ENCODE assay signal across 8 cellular contexts in the genomic region with DNA sequence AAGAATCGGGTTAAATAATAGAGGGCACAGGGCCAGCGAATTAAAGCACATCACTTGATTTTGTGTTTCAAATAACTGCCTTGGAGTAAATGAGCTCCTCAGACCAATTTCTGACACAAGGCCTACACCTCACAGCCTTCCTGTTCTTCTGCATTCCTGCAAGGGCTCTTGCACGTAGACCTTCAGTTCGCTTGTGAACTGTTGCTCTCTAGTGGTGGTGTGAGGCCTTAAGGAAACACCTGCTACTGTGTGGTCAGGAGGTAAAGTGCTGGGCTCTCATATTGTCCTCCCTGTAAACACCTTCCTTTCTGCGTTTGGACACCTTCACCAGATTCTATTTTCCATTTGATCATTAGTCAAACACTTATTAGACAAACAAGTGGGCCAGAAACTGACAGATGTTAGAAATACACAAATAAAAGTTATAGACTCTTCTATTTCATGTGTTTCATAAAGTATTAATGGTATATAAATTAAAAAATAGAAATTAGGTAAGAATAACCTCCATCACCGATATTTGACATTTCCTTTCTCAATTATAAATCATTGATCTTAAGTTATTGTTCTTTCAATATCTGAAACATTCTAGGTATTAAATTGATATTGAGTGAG. TPM values are rescaled to one million over a fixed set of nuclear protein-coding genes. Genes with fewer than 3 reads are reported as not detected.
DNase-seq lines count a peak whose midpoint lies in the region; ATAC-seq and TF ChIP-seq lines count a peak whose summit lies in the region.

No MANE protein-coding gene starts in this region.

- H3K36me3 ChIP-seq in DOHH2 (ENCODE audit: control insufficient read depth, low read length): no peaks in the 10 kb centered on the region
- no peaks in the 10 kb centered on the region for H3K36me3 ChIP-seq in adrenal gland (replicated peaks in 1 of 2)

- TF ChIP-seq POLR2A in adrenal gland (IDR thresholded peaks at IDR 0.05): no peak

- DNase-seq in HT-29 (ENCODE audit: low spot score) (peak; percentile 74), SW480 (ENCODE audit: low spot score) (peak; percentile 76), adrenal gland (no peak), left colon (peak in 1 of 2 donors; percentile 26), middle frontal gyrus (ENCODE audit: extremely low spot score, low spot score) (no peak)
- DNase-seq in stimulated activated CD8-positive, alpha-beta memory T cell treated with anti-CD3 and anti-CD28 coated beads, Interleukin-4, amount 100 ng/mL, for 1 hour (ENCODE audit: low read depth in 2 of 2, low spot score in 1 of 2): peak; percentile 16 to 46

- TF ChIP-seq CTCF in DOHH2 (IDR thresholded peaks at IDR 0.05; ENCODE audit: low read depth, low read length, poor library complexity, severe bottlenecking): peak; percentile 74
- peak in 4 of 6 experiments; percentile 7 to 27 (median 16) for TF ChIP-seq CTCF in adrenal gland (IDR thresholded peaks at IDR 0.05)

- no peak overlapping the region for H3K27ac ChIP-seq in DOHH2 (ENCODE audit: low read depth, low read length)
- H3K27ac ChIP-seq in adrenal gland: no peak overlapping the region

- peaks cover 24% of the 10 kb centered on the region for H3K4me1 ChIP-seq in DOHH2 (ENCODE audit: control insufficient read depth, low read length)
- H3K4me1 ChIP-seq in adrenal gland (replicated peaks in 1 of 2): no peaks in the 10 kb centered on the region

- no peak overlapping the region for H3K4me3 ChIP-seq in DOHH2 (ENCODE audit: low read length)
- H3K4me3 ChIP-seq in adrenal gland: no peak overlapping the region

- no peaks in the 10 kb centered on the region for H3K9me2 ChIP-seq in DOHH2 (replicated peaks; ENCODE audit: control insufficient read depth, low read length)

- intact Hi-C loops in adrenal gland (cut with DNase I): no loop called here
- intact Hi-C loops in left colon (cut with DNase I, micrococcal nuclease): no loop called here

- peaks cover 6% of the 10 kb centered on the region for H3F3A ChIP-seq in DOHH2 (ENCODE audit: control insufficient read depth, insufficient read depth)

- ATAC-seq in GM21515 (IDR thresholded peaks at IDR 0.05; ENCODE audit: unreplicated experiment) (peak; percentile 99), left colon (peak; percentile 89)

- H3K27me3 ChIP-seq in DOHH2 (ENCODE audit: control insufficient read depth, low read length) (peaks cover 55% of the 10 kb centered on the region), adrenal gland (no peaks in the 10 kb centered on the region)

- H3K79me2 ChIP-seq in DOHH2 (ENCODE audit: control insufficient read depth, low read length): no peaks in the 10 kb centered on the region

- H4K20me1 ChIP-seq in DOHH2 (ENCODE audit: control insufficient read depth, insufficient read depth, low read depth, low read length): no peaks in the 10 kb centered on the region

- no peak overlapping the region for H3K4me2 ChIP-seq in DOHH2 (ENCODE audit: low read length)

- H3K9me3 ChIP-seq in DOHH2 (ENCODE audit: control insufficient read depth, insufficient read depth, low read length): no peaks in the 10 kb centered on the region
- H3K9me3 ChIP-seq in adrenal gland (replicated peaks in 1 of 3): no peaks in the 10 kb centered on the region

- 66 to 73% (median 68%) methylated on average over 6 of the region's 6 CpGs for WGBS in adrenal gland, 4 donors

RNA-seq across cellular contexts. Expression of gene KLRF1, which starts 29.2 kb away (rescaled TPM):
- not detected in 2 replicates for total RNA-seq in HT-29 (2014; rRNA removed; shearing (Covaris generic))
- total RNA-seq in adrenal gland (under 1 TPM in 3 of 8 donors, not detected in 5; 0.40 to 0.61 (median 0.42) TPM), left colon (under 1 TPM in 1 of 2 donors, not detected in 1; 0.31 TPM)
- under 1 TPM in 1 of 3 donors, not detected in 2; 0.61 TPM for polyA plus RNA-seq in adrenal gland

RNA-seq across cellular contexts. Expression of gene CD69, which starts 37.4 kb away (rescaled TPM):
- not detected in 2 replicates for total RNA-seq in HT-29 (2014; rRNA removed; shearing (Covaris generic))
- 1 to 10 TPM in 5 of 8 donors, under 1 TPM in 2, not detected in 1; 0.74 to 4.6 (median 2.2) TPM for total RNA-seq in adrenal gland
- 1 to 10 TPM in 1 of 3 donors, under 1 TPM in 2; 0.88 to 2.8 (median 0.97) TPM for polyA plus RNA-seq in adrenal gland
- total RNA-seq in left colon: 1 to 10 TPM; 2.6 to 3.9 TPM

Comparison
In these comparisons a context has a peak if more than half of its experiments do, and no peak if none do; other contexts are left out.
1. DNase-seq: peak in HT-29 (single experiment), SW480 (single experiment) and stimulated activated CD8-positive, alpha-beta memory T cell treated with anti-CD3 and anti-CD28 coated beads, Interleukin-4, amount 100 ng/mL, for 1 hour (2 of 2); none in adrenal gland (0 of 7) and middle frontal gyrus (single experiment).